8 cellular contexts compared by ENCODE assay signal in genomic region chr10:131980757-131981428, GRCh38. TPM values are rescaled to one million over a fixed set of nuclear protein-coding genes. Genes with fewer than 3 reads are reported as not detected.
DNase-seq lines count a peak whose midpoint lies in the region; ATAC-seq and TF ChIP-seq lines count a peak whose summit lies in the region.

No MANE protein-coding gene starts in this region.

- H3K36me3 Mint-ChIP-seq in nephron (ENCODE audit: low read depth), result peaks cover 25% of the 10 kb centered on the region

- ATAC-seq in HG03045 (IDR thresholded peaks at IDR 0.05; ENCODE audit: unreplicated experiment) (no peak), HG02642 (IDR thresholded peaks at IDR 0.05; ENCODE audit: poor library complexity, unreplicated experiment) (no peak)
- no peak for ATAC-seq in activated CD4-positive, CD25-positive, alpha-beta regulatory T cell treated with anti-CD3 and anti-CD28 coated beads, Interleukin-2, amount 50 U/mL, for 24 hours

- in situ Hi-C loops in G401 (cut with HindIII; ENCODE audit: low sequenced_read_pairs), result no loop called here

- intact Hi-C loops in PC-9 (cut with micrococcal nuclease; ENCODE audit: unreplicated experiment), result no loop called here

- no peaks in the 10 kb centered on the region for H3K27me3 ChIP-seq in PC-9 (ENCODE audit: insufficient read depth, low read depth)

- CTCF ChIA-PET in PC-9 (lab: Charles Lee), result interaction anchor here (0.6 to 1.2 kb wide), 2 partner anchors 42 to 56 kb away, joined by 4 read pairs; no protein-coding TSS in a partner anchor

- peak overlapping the region in 2 of 3 experiments; percentile 26 to 69 for H3K27ac Mint-ChIP-seq in nephron

- H3K9me2 ChIP-seq in PC-9 (ENCODE audit: insufficient read depth), result no peaks in the 10 kb centered on the region

- peak; percentile 24 for DNase-seq in G401 (ENCODE audit: low spot score)
- DNase-seq in PC-9, result no peak
- DNase-seq in epithelial cell of proximal tubule (ENCODE audit: low read depth), result no peak
- no peak for DNase-seq in germinal center (ENCODE audit: low spot score)

- no peaks in the 10 kb centered on the region for H3K27me3 Mint-ChIP-seq in nephron (ENCODE audit: low read depth)

- BruUV-seq in PC-9 (replicated peaks; lab: Mats Ljungman, UMichigan), result TSS peak; percentile 46

- TF ChIP-seq CTCF in PC-9 (conservative IDR thresholded peaks at IDR 0.05), result no peak
- TF ChIP-seq CTCF in epithelial cell of proximal tubule (conservative IDR thresholded peaks at IDR 0.05; ENCODE audit: low read depth, low read length), result peak; percentile 17
- TF ChIP-seq CTCF in nephron (IDR thresholded peaks at IDR 0.05; ENCODE audit: unreplicated experiment in 3 of 3), result no peak

- no peaks in the 10 kb centered on the region for H3K9me3 ChIP-seq in PC-9 (ENCODE audit: insufficient read depth, low read depth)

- H3K4me3 Mint-ChIP-seq in nephron, result peak overlapping the region; percentile 87

- no peaks in the 10 kb centered on the region for H3K79me2 ChIP-seq in PC-9 (ENCODE audit: low read depth)

- H3K27ac ChIP-seq in PC-9, result no peak overlapping the region

- no peaks in the 10 kb centered on the region for H4K20me1 ChIP-seq in PC-9 (ENCODE audit: insufficient read depth)

- H3K4me1 ChIP-seq in PC-9 (replicated peaks; ENCODE audit: insufficient read depth), result no peaks in the 10 kb centered on the region

- peaks cover 39% of the 10 kb centered on the region for H3K4me1 Mint-ChIP-seq in nephron

- peaks cover 16% of the 10 kb centered on the region for H3K9me3 Mint-ChIP-seq in nephron

- POLR2A ChIA-PET in PC-9 (lab: Charles Lee; ENCODE audit: unreplicated experiment), result interaction anchor here (0.6 kb wide), 2 partner anchors 81 to 440 kb away, joined by 3 to 5 read pairs; no protein-coding TSS in a partner anchor

- H3K4me2 ChIP-seq in PC-9, result peak overlapping the region; percentile 70

- H2AFZ ChIP-seq in PC-9, result no peak overlapping the region

- H3K36me3 ChIP-seq in PC-9 (ENCODE audit: low read depth), result no peaks in the 10 kb centered on the region

- H3K4me3 ChIP-seq in PC-9 (peak overlapping the region; percentile 55), epithelial cell of proximal tubule (ENCODE audit: low read depth, low read length) (peak overlapping the region; percentile 93)

- peaks cover 7% of the 10 kb centered on the region; the same call in 1 of the 2 replicates for H3F3A ChIP-seq in PC-9 (ENCODE audit: insufficient read depth, low read depth)

RNA-seq across cellular contexts. Expression of gene BNIP3, which starts 0.8 kb away (rescaled TPM):
- total RNA-seq in G401 (2014; rRNA removed; shearing (Covaris generic)), result 81.6 and 96.5 TPM in 2 replicates
- 21.0 and 21.9 TPM in 2 replicates for total RNA-seq in PC-9 (2021)
- total RNA-seq in epithelial cell of proximal tubule, result 123 and 463 TPM in 2 replicates
